11 cellular contexts compared by ENCODE assay signal in the genomic region with DNA sequence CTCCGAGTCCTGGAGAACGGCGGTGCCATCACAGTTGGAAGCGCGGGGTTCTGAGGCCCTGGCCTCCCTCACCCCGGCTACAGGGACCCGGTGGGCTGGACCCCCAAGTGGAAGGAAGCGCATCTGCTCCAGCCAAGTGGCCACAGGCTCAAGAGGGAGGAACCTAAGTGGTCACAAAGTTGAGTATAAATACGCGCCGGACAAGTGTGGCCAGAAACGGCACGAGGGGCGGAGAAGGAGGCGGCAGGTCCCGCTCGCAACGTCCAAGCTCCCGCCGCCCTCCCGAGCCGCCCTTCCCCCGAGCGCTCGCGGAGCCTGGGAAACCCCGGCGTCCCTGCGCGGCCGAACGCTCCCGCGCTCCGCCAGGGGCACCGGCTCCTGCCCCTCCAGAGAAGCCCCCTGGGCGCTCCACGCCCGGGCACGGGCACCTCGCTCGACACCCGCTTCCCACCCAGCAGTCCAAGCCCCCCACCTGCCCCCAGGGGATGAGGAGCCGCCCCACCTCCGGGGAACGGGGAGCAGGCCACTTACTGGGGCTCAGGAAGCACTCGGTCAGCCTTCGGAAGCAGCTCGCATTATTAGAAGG. TPM values are rescaled to one million over a fixed set of nuclear protein-coding genes. Genes with fewer than 3 reads are reported as not detected.
DNase-seq lines count a peak whose midpoint lies in the region; ATAC-seq and TF ChIP-seq lines count a peak whose summit lies in the region.
"Had no signal": no experiment of that assay in that cellular context is flagged by ENCODE, and none has a peak within 500 bp of the region (broad histone marks: within the 10 kb centered on the region; RNA-seq: fewer than 3 reads in every experiment).

No MANE protein-coding gene starts in this region.

- H3K9me3 ChIP-seq in Panc1 (ENCODE audit: control insufficient read depth, insufficient read depth, low read depth, low read length): no peaks in the 10 kb centered on the region
- H3K9me3 ChIP-seq in right atrium auricular region: no peaks in the 10 kb centered on the region

- CTCF ChIA-PET in Panc1 (lab: Charles Lee): no interaction called here

- no peak for ATAC-seq in Panc1
- ATAC-seq in HG03457 (IDR thresholded peaks at IDR 0.05; ENCODE audit: unreplicated experiment): no peak

- BruUV-seq in Panc1 (replicated peaks; lab: Mats Ljungman, UMichigan): no TSS peak

- intact Hi-C loops in Panc1 (cut with micrococcal nuclease; ENCODE audit: unreplicated experiment): loop anchor here (2.0 to 5.0 kb wide), 2 partner anchors 189 to 219 kb away; no protein-coding TSS in a partner anchor

- no peaks in the 10 kb centered on the region for H3K27me3 ChIP-seq in Panc1 (ENCODE audit: control insufficient read depth, insufficient read depth, low read length)
- peaks cover 14 to 19% of the 10 kb centered on the region in 2 donors for H3K27me3 ChIP-seq in right atrium auricular region

- in situ Hi-C loops in Panc1 (cut with HindIII; ENCODE audit: low pct_unique_long_range_greater_than_20kb, low sequenced_read_pairs): no loop called here

- H3K36me3 ChIP-seq in Panc1 (ENCODE audit: control insufficient read depth, insufficient read depth, low read length) (no peaks in the 10 kb centered on the region; the same call in 1 of the 2 replicates), right atrium auricular region (no peaks in the 10 kb centered on the region)

- TF ChIP-seq CTCF in Panc1 (IDR thresholded peaks at IDR 0.05) (no peak), right atrium auricular region (IDR thresholded peaks at IDR 0.05) (no peak)

- peak; percentile 51 for DNase-seq in COLO668 (lab: John Stamatoyannopoulos, UW; ENCODE audit: unreplicated experiment)
- DNase-seq in Panc1 (ENCODE audit: low read depth, low spot score): no peak
- no peak for DNase-seq in right atrium auricular region (ENCODE audit: low spot score)
- peak; percentile 86 for DNase-seq in retina
- no peak for DNase-seq in GM19240 (ENCODE audit: insufficient read length, low spot score)
- no peak for DNase-seq in pons (ENCODE audit: low spot score)
- no peak for DNase-seq in stimulated activated CD4-positive, alpha-beta T cell treated with anti-CD3 and anti-CD28 coated beads, Interleukin-12 subunit alpha, Interleukin-12 subunit beta, amount 100 ng/mL, for 4 hours
- DNase-seq: activated CD4-positive, alpha-beta T cell treated with anti-CD3 and anti-CD28 coated beads, Interleukin-2, amount 50 U/mL, for 1 hour; NCI-H187 had no signal

- H3K27ac ChIP-seq in Panc1 (ENCODE audit: low read length): peak overlapping the region; percentile 85
- peak overlapping the region; percentile 19 to 66 for H3K27ac ChIP-seq in right atrium auricular region

- H3K4me1 ChIP-seq in Panc1 (ENCODE audit: control insufficient read depth, insufficient read depth, low read length) (peaks cover 44% of the 10 kb centered on the region), right atrium auricular region (peaks cover 0 to 42% of the 10 kb centered on the region in 2 donors)

- H3K4me3 ChIP-seq in Panc1 (ENCODE audit: low read depth in 2 of 2, low read length in 2 of 2) (peak overlapping the region; percentile 75 to 82), right atrium auricular region (peak overlapping the region; percentile 43 to 59)

- POLR2A ChIA-PET in Panc1 (lab: Charles Lee): no interaction called here

RNA-seq across cellular contexts. Expression of gene PDE10A, which starts 1.5 kb away (rescaled TPM):
- total RNA-seq in Panc1 (2021; ENCODE audit: unreplicated experiment) (27.8 TPM), right atrium auricular region (1 to 10 TPM; 3.6 to 4.3 TPM)
- 10.5 TPM for polyA plus RNA-seq in Panc1 (2012; ENCODE audit: insufficient read length)
- total RNA-seq: G401 had no signal

Comparison
In these comparisons a context has a peak if more than half of its experiments do, and no peak if none do; other contexts are left out.
1. DNase-seq: peak in COLO668 (single experiment) and retina (single experiment); none in Panc1 (single experiment), right atrium auricular region (single experiment), GM19240 (single experiment), pons (single experiment) and stimulated activated CD4-positive, alpha-beta T cell treated with anti-CD3 and anti-CD28 coated beads, Interleukin-12 subunit alpha, Interleukin-12 subunit beta, amount 100 ng/mL, for 4 hours (single experiment).